8 cellular contexts compared by ENCODE assay signal in the genomic region with DNA sequence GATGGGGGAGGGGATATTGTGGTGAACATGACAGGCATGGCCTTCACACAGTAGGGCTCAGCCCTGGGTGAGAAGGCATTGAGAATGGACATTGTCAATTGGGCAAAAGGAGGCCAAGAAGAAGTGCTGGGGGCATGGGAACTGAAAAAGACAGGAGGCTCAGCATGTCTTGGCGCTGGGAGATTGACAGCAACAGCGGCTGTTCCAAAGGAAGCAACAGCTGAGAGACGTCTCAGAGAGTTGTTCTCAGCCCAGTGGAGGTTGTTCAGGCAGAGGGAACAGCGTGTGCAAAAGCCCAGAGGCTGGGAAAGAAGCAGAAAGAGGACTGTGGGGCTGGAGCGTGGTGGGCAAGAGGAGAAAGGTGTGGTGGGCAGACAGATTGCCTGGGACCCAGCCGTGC. TPM values are rescaled to one million over a fixed set of nuclear protein-coding genes. Genes with fewer than 3 reads are reported as not detected.
DNase-seq lines count a peak whose midpoint lies in the region; ATAC-seq and TF ChIP-seq lines count a peak whose summit lies in the region.
"Not testable (repeated sequence)": the region's sequence is repeated elsewhere in the genome, so short reads cannot be mapped to it uniquely, and the experiment has no call there.

No MANE protein-coding gene starts in this region.

- not testable (repeated sequence) for H3K4me1 ChIP-seq in CD4-positive, CD25-positive, alpha-beta regulatory T cell (ENCODE audit: control insufficient read depth, insufficient read depth, low read length, poor library complexity, severe bottlenecking)

- not testable (repeated sequence) for H3K36me3 ChIP-seq in CD4-positive, CD25-positive, alpha-beta regulatory T cell (ENCODE audit: control insufficient read depth, insufficient read depth, low read length)

- peaks cover 49% of the 10 kb centered on the region for H3K27me3 Mint-ChIP-seq in CD4-positive, CD25-positive, alpha-beta regulatory T cell
- H3K27me3 Mint-ChIP-seq in IgD-negative memory B cell, result peaks cover 25% of the 10 kb centered on the region
- H3K27me3 Mint-ChIP-seq in WTC11 (ENCODE audit: low read depth), result peaks cover 42% of the 10 kb centered on the region
- H3K27me3 Mint-ChIP-seq in activated T-cell treated with anti-CD3 and anti-CD28 coated beads, Interleukin-2, amount 50 U/mL, for 4 hours (ENCODE audit: low read depth), result peaks cover 21% of the 10 kb centered on the region
- H3K27me3 Mint-ChIP-seq in activated naive CD8-positive, alpha-beta T cell treated with anti-CD3 and anti-CD28 coated beads, Interleukin-2, amount 10 ng/mL, durations not matched to agents 7 days and 5 days, result peaks cover 52% of the 10 kb centered on the region
- H3K27me3 Mint-ChIP-seq in memory B cell, result peaks cover 26% of the 10 kb centered on the region
- peaks cover 65% of the 10 kb centered on the region for H3K27me3 Mint-ChIP-seq in nephron (ENCODE audit: low read depth)
- peaks cover 51 to 85% of the 10 kb centered on the region in 2 donors for H3K27me3 Mint-ChIP-seq in stimulated activated naive B cell treated with anti-CD40 and anti-IgM and Interleukin-4, amounts not matched to agents 10 μg/mL and 1 μg/mL and 100 μg/mL, for 72 hours

- not testable (repeated sequence) for ATAC-seq in CD4-positive, CD25-positive, alpha-beta regulatory T cell (ENCODE audit: low read depth in 2 of 2); WTC11; activated T-cell treated with anti-CD3 and anti-CD28 coated beads, Interleukin-2, amount 50 U/mL, for 4 hours; activated naive CD8-positive, alpha-beta T cell treated with anti-CD3 and anti-CD28 coated beads, Interleukin-2, amount 10 ng/mL, durations not matched to agents 7 days and 5 days (ENCODE audit: low read depth); memory B cell (ENCODE audit: low read depth); stimulated activated naive B cell treated with anti-CD40 and anti-IgM and Interleukin-4, amounts not matched to agents 10 μg/mL and 1 μg/mL and 100 μg/mL, for 72 hours (replicated peaks)

- not testable (repeated sequence) for H3K27me3 ChIP-seq in CD4-positive, CD25-positive, alpha-beta regulatory T cell (ENCODE audit: control insufficient read depth, insufficient read depth, low read length)

- H3K4me3 Mint-ChIP-seq in CD4-positive, CD25-positive, alpha-beta regulatory T cell, result peak overlapping the region; percentile 50 to 85 (median 70)
- H3K4me3 Mint-ChIP-seq in IgD-negative memory B cell (peak overlapping the region; percentile 29 to 62 (median 58)), WTC11 (peak overlapping the region; percentile 47), memory B cell (peak overlapping the region; percentile 75), nephron (peak overlapping the region; percentile 61 to 72 (median 65))
- peak overlapping the region; percentile 35 for H3K4me3 Mint-ChIP-seq in activated T-cell treated with anti-CD3 and anti-CD28 coated beads, Interleukin-2, amount 50 U/mL, for 4 hours
- H3K4me3 Mint-ChIP-seq in activated naive CD8-positive, alpha-beta T cell treated with anti-CD3 and anti-CD28 coated beads, Interleukin-2, amount 10 ng/mL, durations not matched to agents 7 days and 5 days, result peak overlapping the region; percentile 50
- H3K4me3 Mint-ChIP-seq in stimulated activated naive B cell treated with anti-CD40 and anti-IgM and Interleukin-4, amounts not matched to agents 10 μg/mL and 1 μg/mL and 100 μg/mL, for 72 hours, result peak overlapping the region; percentile 63 to 65

- POLR2A ChIA-PET in WTC11 (lab: Charles Lee); activated naive CD8-positive, alpha-beta T cell treated with anti-CD3 and anti-CD28 coated beads, Interleukin-2, amount 10 ng/mL, durations not matched to agents 7 days and 5 days (lab: Charles Lee): not testable (repeated sequence)

- CTCF ChIA-PET in WTC11 (lab: Charles Lee), result interaction anchor here (0.6 to 2.2 kb wide), 30 partner anchors 8 to 327 kb away, joined by 3 to 20 read pairs (median 4); a partner anchor contains a TSS

- TF ChIP-seq CTCF in WTC11 (IDR thresholded peaks at IDR 0.05); nephron (IDR thresholded peaks at IDR 0.05; ENCODE audit: unreplicated experiment in 3 of 3): not testable (repeated sequence)

- H3K4me3 ChIP-seq in CD4-positive, CD25-positive, alpha-beta regulatory T cell (ENCODE audit: low read depth, low read length), result not testable (repeated sequence)

- not testable (repeated sequence) for H3K27ac ChIP-seq in CD4-positive, CD25-positive, alpha-beta regulatory T cell (ENCODE audit: insufficient read depth, low read length, poor library complexity, severe bottlenecking)

- not testable (repeated sequence) for H3K4me1 Mint-ChIP-seq in CD4-positive, CD25-positive, alpha-beta regulatory T cell; IgD-negative memory B cell; activated T-cell treated with anti-CD3 and anti-CD28 coated beads, Interleukin-2, amount 50 U/mL, for 4 hours (ENCODE audit: low read depth); activated naive CD8-positive, alpha-beta T cell treated with anti-CD3 and anti-CD28 coated beads, Interleukin-2, amount 10 ng/mL, durations not matched to agents 7 days and 5 days; memory B cell; nephron
- H3K4me1 Mint-ChIP-seq in WTC11, result peaks cover 40% of the 10 kb centered on the region
- peaks cover 13 to 24% of the 10 kb centered on the region in 2 donors for H3K4me1 Mint-ChIP-seq in stimulated activated naive B cell treated with anti-CD40 and anti-IgM and Interleukin-4, amounts not matched to agents 10 μg/mL and 1 μg/mL and 100 μg/mL, for 72 hours

- H3K36me3 Mint-ChIP-seq in CD4-positive, CD25-positive, alpha-beta regulatory T cell; IgD-negative memory B cell; WTC11; activated T-cell treated with anti-CD3 and anti-CD28 coated beads, Interleukin-2, amount 50 U/mL, for 4 hours (ENCODE audit: insufficient read depth); activated naive CD8-positive, alpha-beta T cell treated with anti-CD3 and anti-CD28 coated beads, Interleukin-2, amount 10 ng/mL, durations not matched to agents 7 days and 5 days; memory B cell; nephron (ENCODE audit: low read depth); stimulated activated naive B cell treated with anti-CD40 and anti-IgM and Interleukin-4, amounts not matched to agents 10 μg/mL and 1 μg/mL and 100 μg/mL, for 72 hours: not testable (repeated sequence)

- H3K27ac Mint-ChIP-seq in CD4-positive, CD25-positive, alpha-beta regulatory T cell, result peak overlapping the region in 1 of 3 donors; percentile 25
- H3K27ac Mint-ChIP-seq in IgD-negative memory B cell (peak overlapping the region in 1 of 3 donors; percentile 54), nephron (peak overlapping the region in 1 of 3 experiments; percentile 44)
- H3K27ac Mint-ChIP-seq in WTC11; activated naive CD8-positive, alpha-beta T cell treated with anti-CD3 and anti-CD28 coated beads, Interleukin-2, amount 10 ng/mL, durations not matched to agents 7 days and 5 days; memory B cell: not testable (repeated sequence)
- peak overlapping the region; percentile 37 for H3K27ac Mint-ChIP-seq in stimulated activated naive B cell treated with anti-CD40 and anti-IgM and Interleukin-4, amounts not matched to agents 10 μg/mL and 1 μg/mL and 100 μg/mL, for 72 hours

- H3K9me3 Mint-ChIP-seq in CD4-positive, CD25-positive, alpha-beta regulatory T cell; IgD-negative memory B cell; WTC11; activated T-cell treated with anti-CD3 and anti-CD28 coated beads, Interleukin-2, amount 50 U/mL, for 4 hours; activated naive CD8-positive, alpha-beta T cell treated with anti-CD3 and anti-CD28 coated beads, Interleukin-2, amount 10 ng/mL, durations not matched to agents 7 days and 5 days; memory B cell; nephron; stimulated activated naive B cell treated with anti-CD40 and anti-IgM and Interleukin-4, amounts not matched to agents 10 μg/mL and 1 μg/mL and 100 μg/mL, for 72 hours: not testable (repeated sequence)

- not testable (repeated sequence) for H3K9me3 ChIP-seq in CD4-positive, CD25-positive, alpha-beta regulatory T cell (ENCODE audit: control insufficient read depth in 2 of 2, low read length in 2 of 2)

- not testable (repeated sequence) for DNase-seq in CD4-positive, CD25-positive, alpha-beta regulatory T cell; WTC11 (ENCODE audit: low spot score); activated T-cell treated with anti-CD3 and anti-CD28 coated beads, Interleukin-2, amount 50 U/mL, for 4 hours; activated naive CD8-positive, alpha-beta T cell treated with anti-CD3 and anti-CD28 coated beads, Interleukin-2, amount 10 ng/mL, durations not matched to agents 7 days and 5 days; memory B cell (ENCODE audit: low spot score in 2 of 2); stimulated activated naive B cell treated with anti-CD40 and anti-IgM and Interleukin-4, amounts not matched to agents 10 μg/mL and 1 μg/mL and 100 μg/mL, for 72 hours

RNA-seq across cellular contexts. Expression of a gene that starts 47.7 kb away (rescaled TPM):
- 19.0 TPM for total RNA-seq in CD4-positive, CD25-positive, alpha-beta regulatory T cell
- polyA plus RNA-seq in CD4-positive, CD25-positive, alpha-beta regulatory T cell, result 10 to 100 TPM; 12.8 to 16.0 (median 13.9) TPM
- 140 TPM for polyA plus RNA-seq in IgD-negative memory B cell
- 27.7 to 29.7 TPM (median 27.9 TPM) in 3 replicates for total RNA-seq in WTC11 (2021)
- 10 to 100 TPM; 12.8 to 15.6 (median 14.1) TPM for total RNA-seq in activated T-cell treated with anti-CD3 and anti-CD28 coated beads, Interleukin-2, amount 50 U/mL, for 4 hours
- total RNA-seq in activated naive CD8-positive, alpha-beta T cell treated with anti-CD3 and anti-CD28 coated beads, Interleukin-2, amount 10 ng/mL, durations not matched to agents 7 days and 5 days, result 10 to 100 TPM; 35.1 to 42.6 TPM

RNA-seq across cellular contexts. Expression of a gene that starts 53.9 kb away (rescaled TPM):
- not detected for total RNA-seq in CD4-positive, CD25-positive, alpha-beta regulatory T cell
- polyA plus RNA-seq in CD4-positive, CD25-positive, alpha-beta regulatory T cell, result not detected
- polyA plus RNA-seq in IgD-negative memory B cell, result 0.36 TPM
- 0.30 to 0.53 TPM (median 0.46 TPM) in 3 replicates for total RNA-seq in WTC11 (2021)
- total RNA-seq in activated T-cell treated with anti-CD3 and anti-CD28 coated beads, Interleukin-2, amount 50 U/mL, for 4 hours, result under 1 TPM in 2 of 3 donors, not detected in 1; 0.08 to 0.15 TPM
- total RNA-seq in activated naive CD8-positive, alpha-beta T cell treated with anti-CD3 and anti-CD28 coated beads, Interleukin-2, amount 10 ng/mL, durations not matched to agents 7 days and 5 days, result under 1 TPM; 0.45 to 0.61 TPM
